11 cellular contexts compared by ENCODE assay signal in genomic region chr1:1428174-1428573, GRCh38. TPM values are rescaled to one million over a fixed set of nuclear protein-coding genes. Genes with fewer than 3 reads are reported as not detected.
A peak's percentile ranks its signal among the peaks of the same experiment; 100 is the strongest.
DNase-seq lines count a peak whose midpoint lies in the region; ATAC-seq and TF ChIP-seq lines count a peak whose summit lies in the region.
"Had no signal": no experiment of that assay in that cellular context is flagged by ENCODE, and none has a peak within 500 bp of the region (broad histone marks: within the 10 kb centered on the region; RNA-seq: fewer than 3 reads in every experiment).

No MANE protein-coding gene starts in this region.

- no peak overlapping the region for H3T11ph ChIP-seq in H9 (ENCODE audit: low read length)

- no peaks in the 10 kb centered on the region for H3K79me2 ChIP-seq in H9 (ENCODE audit: insufficient read depth, low read length)

- peaks cover 2% of the 10 kb centered on the region; the same call in 1 of the 2 replicates for H3K4me1 ChIP-seq in H9 (ENCODE audit: insufficient read depth, low read length)

- no peak overlapping the region for H3K23ac ChIP-seq in H9 (ENCODE audit: insufficient read length, low read depth, low read length)

- peak; percentile 32 for DNase-seq in H9
- no peak for DNase-seq in nephron progenitor cell
- DNase-seq in GOT3 (lab: John Stamatoyannopoulos, UW) = no peak
- DNase-seq in EL = no peak
- DNase-seq: NCI-H1694 treated with DMSO at 0.1 percent for 48 hours, T1000 had no signal

- H3K56ac ChIP-seq in H9 (ENCODE audit: insufficient read length, low read depth, low read length) = no peak overlapping the region

- H3K14ac ChIP-seq in H9 (ENCODE audit: insufficient read depth, low read length) = no peak overlapping the region

- no peak overlapping the region for H4K5ac ChIP-seq in H9 (ENCODE audit: insufficient read length, low read depth, low read length)

- no peak overlapping the region for H2BK15ac ChIP-seq in H9 (ENCODE audit: low read depth, low read length)

- H3K9me3 Mint-ChIP-seq in H9 = peaks cover 3 to 4% of the 10 kb centered on the region in 2 experiments; a peak in 4 of 5 replicates
- H3K9me3 Mint-ChIP-seq in brain = peaks cover 0 to 3% (median 0%) of the 10 kb centered on the region in 5 experiments
- peaks cover 5% of the 10 kb centered on the region for H3K9me3 Mint-ChIP-seq in nephron progenitor cell
- H3K9me3 Mint-ChIP-seq: IgD-negative memory B cell had no signal

- H3K27ac Mint-ChIP-seq in H9 (peak overlapping the region in 1 of 3 experiments; percentile 10; a peak in 1 of 7 replicates), brain (peak overlapping the region; percentile 63 to 82 (median 79)), nephron progenitor cell (no peak overlapping the region)
- H3K27ac Mint-ChIP-seq: IgD-negative memory B cell had no signal

- no peak overlapping the region for H3K27ac ChIP-seq in H9 (ENCODE audit: insufficient read length, low read depth, low read length)

- no peak overlapping the region for H2BK120ac ChIP-seq in H9 (ENCODE audit: low read depth, low read length, poor library complexity, severe bottlenecking)

- no peaks in the 10 kb centered on the region for H4K20me1 ChIP-seq in H9 (ENCODE audit: control insufficient read depth, insufficient read depth, insufficient read length)

- no peak overlapping the region for H3K18ac ChIP-seq in H9 (ENCODE audit: insufficient read length, low read depth, low read length)

- H4K91ac ChIP-seq in H9 (ENCODE audit: insufficient read length, low read depth, low read length) = no peak overlapping the region

- H3K9me3 ChIP-seq in H9 (ENCODE audit: control insufficient read depth, low read depth, low read length) = no peaks in the 10 kb centered on the region

- H3K36me3 Mint-ChIP-seq in H9 (ENCODE audit: insufficient read depth in 1 of 3, low read depth in 3 of 3) = peaks cover 3 to 5% (median 4%) of the 10 kb centered on the region in 3 experiments; a peak in 6 of 7 replicates
- no peaks in the 10 kb centered on the region for H3K36me3 Mint-ChIP-seq in brain
- H3K36me3 Mint-ChIP-seq in nephron progenitor cell (ENCODE audit: low read depth) = no peaks in the 10 kb centered on the region
- H3K36me3 Mint-ChIP-seq: IgD-negative memory B cell had no signal

- no peaks in the 10 kb centered on the region for H3K79me1 ChIP-seq in H9 (ENCODE audit: insufficient read depth, low read depth, low read length, poor library complexity, severe bottlenecking)

- no peak for ATAC-seq in HG02840 (IDR thresholded peaks at IDR 0.05; ENCODE audit: low FRiP score, unreplicated experiment)

- H4K8ac ChIP-seq in H9 (replicated peaks; ENCODE audit: insufficient read length, low read depth, low read length) = no peak overlapping the region

- no peak overlapping the region for H3K4me2 ChIP-seq in H9 (ENCODE audit: insufficient read depth, insufficient read length, low read length)

- H2BK5ac ChIP-seq in H9 (ENCODE audit: insufficient read length, low read length) = no peak overlapping the region

- H3K4ac ChIP-seq in H9 (ENCODE audit: low read depth, low read length) = no peak overlapping the region

- peaks cover 3% of the 10 kb centered on the region for H3K23me2 ChIP-seq in H9 (ENCODE audit: insufficient read length, low read depth, low read length, poor library complexity, severe bottlenecking)

- no CpG with 5 or more reads among the region's 19 CpGs for WGBS in H9 (ENCODE audit: extremely low coverage, insufficient read length, low lambda C conversion rate)

- no peak overlapping the region for H3K9ac ChIP-seq in H9 (ENCODE audit: extremely low read depth, insufficient read length, low read length)

- H2BK20ac ChIP-seq in H9 (ENCODE audit: low read depth, low read length, poor library complexity, severe bottlenecking) = no peak overlapping the region

- H3K27me3 Mint-ChIP-seq in H9 (ENCODE audit: low read depth) (no peaks in the 10 kb centered on the region), brain (peaks cover 4% of the 10 kb centered on the region), nephron progenitor cell (ENCODE audit: low read depth, poor library complexity) (peaks cover 3% of the 10 kb centered on the region)

- H2AFZ ChIP-seq in H9 (ENCODE audit: low read length) = no peak overlapping the region

- H3K4me1 Mint-ChIP-seq in H9 = peaks cover 31 to 48% of the 10 kb centered on the region in 2 experiments
- H3K4me1 Mint-ChIP-seq in brain = peaks cover 50% of the 10 kb centered on the region
- peaks cover 63% of the 10 kb centered on the region for H3K4me1 Mint-ChIP-seq in nephron progenitor cell

- no peak overlapping the region for H2BK12ac ChIP-seq in H9 (ENCODE audit: insufficient read length, low read depth, low read length)

- TF ChIP-seq CTCF in H9 (conservative IDR thresholded peaks at IDR 0.05) = no peak
- no peak for TF ChIP-seq CTCF in brain (conservative IDR thresholded peaks at IDR 0.05)
- no peak for TF ChIP-seq CTCF in nephron progenitor cell (IDR thresholded peaks at IDR 0.05)

- H3K4me3 Mint-ChIP-seq in H9 (peak overlapping the region; percentile 43 to 70), brain (peak overlapping the region; percentile 70 to 82 (median 71)), nephron progenitor cell (peak overlapping the region; percentile 76)
- H3K4me3 Mint-ChIP-seq: IgD-negative memory B cell had no signal

- H3K27me3 ChIP-seq in H9 (ENCODE audit: insufficient read depth, low read length) = no peaks in the 10 kb centered on the region

- no peak overlapping the region for H2AK5ac ChIP-seq in H9 (ENCODE audit: insufficient read length, low read length)

RNA-seq across cellular contexts. Expression of gene ANKRD65, which starts 7.1 kb away (rescaled TPM):
- 3.1 and 3.2 TPM in 2 replicates for total RNA-seq in H9 (2021)
- polyA plus RNA-seq in brain (ENCODE audit: insufficient read depth, low read depth, low replicate concordance) = 54.3 TPM
- total RNA-seq: OCI-LY7 had no signal
- polyA plus RNA-seq: IgD-negative memory B cell had no signal

RNA-seq across cellular contexts. Expression of gene VWA1, which starts 7.3 kb away (rescaled TPM):
- 55.6 and 57.1 TPM in 2 replicates for total RNA-seq in H9 (2021)
- 108 TPM for polyA plus RNA-seq in brain (ENCODE audit: insufficient read depth, low read depth, low replicate concordance)
- total RNA-seq: OCI-LY7 had no signal
- polyA plus RNA-seq: IgD-negative memory B cell had no signal

RNA-seq across cellular contexts. Expression of gene MRPL20, which starts 21.1 kb away (rescaled TPM):
- 156 and 162 TPM in 2 replicates for total RNA-seq in H9 (2021)
- polyA plus RNA-seq in brain (ENCODE audit: insufficient read depth, low read depth, low replicate concordance) = 152 TPM

RNA-seq across cellular contexts. Expression of gene ATAD3C, which starts 21.3 kb away (rescaled TPM):
- total RNA-seq in H9 (2021) = 7.5 and 7.7 TPM in 2 replicates
- 10.3 TPM for polyA plus RNA-seq in brain (ENCODE audit: insufficient read depth, low read depth, low replicate concordance)
- total RNA-seq: skeletal muscle tissue had no signal

RNA-seq across cellular contexts. Expression of gene CCNL2, which starts 29.0 kb away (rescaled TPM):
- 160 and 173 TPM in 2 replicates for total RNA-seq in H9 (2021)
- 19.4 TPM for polyA plus RNA-seq in brain (ENCODE audit: insufficient read depth, low read depth, low replicate concordance)
